Comparison of ENCODE assay signal across 1 cellular context in genomic region chr20:49928411-49929141, GRCh38.
TF ChIP-seq lines count a peak whose summit lies in the region.

No MANE protein-coding gene starts in this region.

TF ChIP-seq in K562, 482 proteins besides CTCF, POLR2A, EP300 and RAD21 (continued from another document and continues in another):
- no peak for TF ChIP-seq E2F6 (IDR thresholded peaks at IDR 0.05; ENCODE audit: borderline replicate concordance in 1 of 2, extremely low read depth in 1 of 2, insufficient read depth in 1 of 2, insufficient read length in 1 of 2, low read depth in 1 of 2, low read length in 1 of 2, poor library complexity in 1 of 2, severe bottlenecking in 1 of 2)
- 0 out of 2 replicates have a peak, but pooled peaks have one; percentile 16 for TF ChIP-seq SMAD4 (CRISPR knock-in tag; conservative IDR thresholded peaks at IDR 0.05)
- no peak for TF ChIP-seq ZNF318 (IDR thresholded peaks at IDR 0.05; ENCODE audit: borderline replicate concordance in 1 of 2, low read depth in 1 of 2)
- TF ChIP-seq NR1H2 (CRISPR knock-in tag; IDR thresholded peaks at IDR 0.05): no peak
- peak; percentile 94 for TF ChIP-seq CEBPB (tag; IDR thresholded peaks at IDR 0.05)
- 0 out of 2 replicates have a peak, but pooled peaks have one; percentile 29 for TF ChIP-seq GABPA (tag; conservative IDR thresholded peaks at IDR 0.05; ENCODE audit: low read depth)
- peak; percentile 23; the same call in 1 of the 2 replicates for TF ChIP-seq ZNF384 (IDR thresholded peaks at IDR 0.05; ENCODE audit: low read depth, low read length)
- no peak for TF ChIP-seq ZNF551 (CRISPR knock-in tag; IDR thresholded peaks at IDR 0.05)
- no peak for TF ChIP-seq ZBTB34 (CRISPR knock-in tag; IDR thresholded peaks at IDR 0.05)
- no peak for TF ChIP-seq POLR2AphosphoS2 (IDR thresholded peaks at IDR 0.05; ENCODE audit: low read length)
- no peak for TF ChIP-seq NR0B1 (IDR thresholded peaks at IDR 0.05; ENCODE audit: partially characterized antibody)
- TF ChIP-seq FOXM1 (IDR thresholded peaks at IDR 0.05; ENCODE audit: low read depth): no peak; the same call in 1 of the 2 replicates
- no peak for TF ChIP-seq FOXM1 (CRISPR knock-in tag; IDR thresholded peaks at IDR 0.05; ENCODE audit: low read depth)
- no peak for TF ChIP-seq PATZ1 (CRISPR knock-in tag; IDR thresholded peaks at IDR 0.05; ENCODE audit: borderline replicate concordance)
- TF ChIP-seq ZFP91 (CRISPR knock-in tag; IDR thresholded peaks at IDR 0.05): no peak
- TF ChIP-seq CBX1 (IDR thresholded peaks at IDR 0.05; ENCODE audit: low read depth): no peak
- no peak for TF ChIP-seq NFYB (IDR thresholded peaks at IDR 0.05; ENCODE audit: extremely low read depth, insufficient read length)
- no peak for TF ChIP-seq RBM39 (optimal IDR thresholded peaks at IDR 0.05; ENCODE audit: low read depth, low read length)
- TF ChIP-seq TEAD1 (CRISPR knock-in tag; IDR thresholded peaks at IDR 0.05): 0 out of 4 replicates have a peak, but pooled peaks of 1 of the 2 experiments have one; percentile 30
- no peak for TF ChIP-seq KDM4B (IDR thresholded peaks at IDR 0.05; ENCODE audit: borderline replicate concordance in 2 of 2, low read depth in 1 of 2)
- TF ChIP-seq RBM34 (IDR thresholded peaks at IDR 0.05; ENCODE audit: borderline replicate concordance, insufficient read depth, low read length): no peak
- no peak for TF ChIP-seq NR3C1 (CRISPR knock-in tag; IDR thresholded peaks at IDR 0.05)
- no peak for TF ChIP-seq ZNF143 (CRISPR knock-in tag; IDR thresholded peaks at IDR 0.05)
- TF ChIP-seq MEIS2 (IDR thresholded peaks at IDR 0.05; ENCODE audit: partially characterized antibody): peak; percentile 69
- no peak for TF ChIP-seq E2F8 (IDR thresholded peaks at IDR 0.05; ENCODE audit: low read depth, partially characterized antibody)
- no peak for TF ChIP-seq TEAD2 (tag; IDR thresholded peaks at IDR 0.05)
- no peak for TF ChIP-seq ZFP30 (CRISPR knock-in tag; IDR thresholded peaks at IDR 0.05; ENCODE audit: borderline replicate concordance)
- TF ChIP-seq HMG20B (CRISPR knock-in tag; IDR thresholded peaks at IDR 0.05): no peak
- TF ChIP-seq FIP1L1 (IDR thresholded peaks at IDR 0.05; ENCODE audit: low read depth, low read length, poor library complexity, severe bottlenecking): no peak
- no peak for TF ChIP-seq ZNF780A (CRISPR knock-in tag; IDR thresholded peaks at IDR 0.05)
- TF ChIP-seq STAT6 (CRISPR knock-in tag; IDR thresholded peaks at IDR 0.05): no peak
- no peak for TF ChIP-seq KAT8 (IDR thresholded peaks at IDR 0.05; ENCODE audit: low read depth)
- TF ChIP-seq JUN (IDR thresholded peaks at IDR 0.05; ENCODE audit: borderline replicate concordance, low read depth, low read length): no peak
- TF ChIP-seq JUN (CRISPR knock-in tag; IDR thresholded peaks at IDR 0.05; ENCODE audit: borderline replicate concordance): no peak
- no peak for TF ChIP-seq ZNF583 (CRISPR knock-in tag; IDR thresholded peaks at IDR 0.05)
